12 cellular contexts compared by ENCODE assay signal in the genomic region with DNA sequence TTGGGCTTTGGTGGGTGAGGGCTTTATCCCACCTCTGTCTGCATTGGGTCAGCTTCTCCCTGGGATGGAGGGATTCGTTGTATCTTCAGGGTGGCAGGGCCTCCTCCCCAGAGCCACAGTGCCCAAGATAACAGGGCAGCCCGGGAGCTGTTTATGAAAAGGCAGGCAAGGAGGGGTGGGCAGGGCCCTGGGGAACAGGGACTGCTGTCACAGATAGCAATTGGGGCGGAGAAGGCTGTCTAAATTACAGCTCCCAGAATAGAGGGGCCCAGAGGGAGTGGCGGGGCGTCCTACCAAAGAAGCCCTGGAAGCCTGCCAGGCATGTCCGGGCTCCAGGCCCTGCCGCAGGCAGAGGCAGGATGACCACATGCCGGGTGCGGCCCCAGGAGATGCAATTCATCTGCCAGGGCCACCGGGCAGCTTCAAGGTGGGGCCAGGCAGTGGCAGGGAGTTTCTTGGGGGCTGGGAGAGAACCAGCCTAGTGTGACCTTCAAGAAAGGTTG. TPM values are rescaled to one million over a fixed set of nuclear protein-coding genes. Genes with fewer than 3 reads are reported as not detected.
DNase-seq lines count a peak whose midpoint lies in the region; ATAC-seq and TF ChIP-seq lines count a peak whose summit lies in the region.
"Had no signal": no experiment of that assay in that cellular context is flagged by ENCODE, and none has a peak within 500 bp of the region (broad histone marks: within the 10 kb centered on the region; RNA-seq: fewer than 3 reads in every experiment).

No MANE protein-coding gene starts in this region.

- peaks cover 6% of the 10 kb centered on the region for H3K4me1 ChIP-seq in psoas muscle

- ATAC-seq in psoas muscle = peak; percentile 58 to 95 (median 92)
- no peak for ATAC-seq in stimulated activated effector memory CD8-positive, alpha-beta T cell treated with anti-CD3 and anti-CD28 coated beads, Interleukin-12 subunit alpha, Interleukin-12 subunit beta, amount 100 ng/mL, for 72 hours
- ATAC-seq in HG02588 (IDR thresholded peaks at IDR 0.05; ENCODE audit: unreplicated experiment) = no peak

- intact Hi-C loops in psoas muscle (cut with DNase I) = no loop called here

- H3K4me3 ChIP-seq in fibroblast of the aortic adventitia (ENCODE audit: low read depth, low read length) = no peak overlapping the region
- no peak overlapping the region for H3K4me3 ChIP-seq in psoas muscle

- no peaks in the 10 kb centered on the region for H3K9me3 Mint-ChIP-seq in progenitor cell of endocrine pancreas (ENCODE audit: low read depth)
- H3K9me3 Mint-ChIP-seq in stimulated activated effector memory CD8-positive, alpha-beta T cell treated with anti-CD3 and anti-CD28 coated beads, Interleukin-12 subunit alpha, Interleukin-12 subunit beta, amount 100 ng/mL, for 72 hours = no peaks in the 10 kb centered on the region
- H3K9me3 Mint-ChIP-seq: endodermal cell; T-helper 1 cell treated with Interleukin-12 subunit alpha and Interleukin-12 subunit beta and Interleukin-4 antibody, amounts not matched to agents 30 μg/mL and 1 μg/mL, for 36 hours had no signal

- H3K27ac Mint-ChIP-seq in progenitor cell of endocrine pancreas = no peak overlapping the region
- H3K27ac Mint-ChIP-seq in stimulated activated effector memory CD8-positive, alpha-beta T cell treated with anti-CD3 and anti-CD28 coated beads, Interleukin-12 subunit alpha, Interleukin-12 subunit beta, amount 100 ng/mL, for 72 hours = no peak overlapping the region
- H3K27ac Mint-ChIP-seq: endodermal cell; T-helper 1 cell treated with Interleukin-12 subunit alpha and Interleukin-12 subunit beta and Interleukin-4 antibody, amounts not matched to agents 30 μg/mL and 1 μg/mL, for 36 hours had no signal

- H3K27ac ChIP-seq in psoas muscle = no peak overlapping the region

- H3K4me3 Mint-ChIP-seq in progenitor cell of endocrine pancreas (ENCODE audit: low read depth) = no peak overlapping the region
- no peak overlapping the region for H3K4me3 Mint-ChIP-seq in stimulated activated effector memory CD8-positive, alpha-beta T cell treated with anti-CD3 and anti-CD28 coated beads, Interleukin-12 subunit alpha, Interleukin-12 subunit beta, amount 100 ng/mL, for 72 hours
- H3K4me3 Mint-ChIP-seq: endodermal cell; T-helper 1 cell treated with Interleukin-12 subunit alpha and Interleukin-12 subunit beta and Interleukin-4 antibody, amounts not matched to agents 30 μg/mL and 1 μg/mL, for 36 hours had no signal

- WGBS in psoas muscle, 3 donors = 3 to 8% (median 7%) methylated on average over 10 of the region's 10 CpGs

- no peak for TF ChIP-seq CTCF in fibroblast of the aortic adventitia (IDR thresholded peaks at IDR 0.05; ENCODE audit: insufficient read depth, low read length)
- no peak for TF ChIP-seq CTCF in psoas muscle (IDR thresholded peaks at IDR 0.05)
- TF ChIP-seq CTCF in progenitor cell of endocrine pancreas (IDR thresholded peaks at IDR 0.05; ENCODE audit: unreplicated experiment) = no peak

- H3K27me3 Mint-ChIP-seq in progenitor cell of endocrine pancreas = peaks cover 10% of the 10 kb centered on the region

- no peaks in the 10 kb centered on the region for H3K36me3 Mint-ChIP-seq in progenitor cell of endocrine pancreas (ENCODE audit: insufficient read depth)
- no peaks in the 10 kb centered on the region for H3K36me3 Mint-ChIP-seq in stimulated activated effector memory CD8-positive, alpha-beta T cell treated with anti-CD3 and anti-CD28 coated beads, Interleukin-12 subunit alpha, Interleukin-12 subunit beta, amount 100 ng/mL, for 72 hours

- H3K36me3 ChIP-seq in psoas muscle (ENCODE audit: insufficient read depth in 1 of 2, low read depth in 1 of 2) = no peaks in the 10 kb centered on the region

- no peaks in the 10 kb centered on the region for H3K4me1 Mint-ChIP-seq in progenitor cell of endocrine pancreas (ENCODE audit: low read depth)
- no peaks in the 10 kb centered on the region for H3K4me1 Mint-ChIP-seq in stimulated activated effector memory CD8-positive, alpha-beta T cell treated with anti-CD3 and anti-CD28 coated beads, Interleukin-12 subunit alpha, Interleukin-12 subunit beta, amount 100 ng/mL, for 72 hours

- no peaks in the 10 kb centered on the region for H3K27me3 ChIP-seq in psoas muscle (ENCODE audit: insufficient read depth in 3 of 3, low read length in 2 of 3)

- DNase-seq in GM03348 (ENCODE audit: low spot score) (peak; percentile 47), RPMI7951 (ENCODE audit: low read depth) (peak; percentile 24), fibroblast of the aortic adventitia (ENCODE audit: low read depth) (peak; percentile 59), psoas muscle (peak; percentile 45 to 83), progenitor cell of endocrine pancreas (ENCODE audit: low spot score, unreplicated experiment) (no peak), NCI-H187 treated with DMSO at 0.1 percent for 48 hours (lab: John Stamatoyannopoulos, UW) (no peak)
- no peak for DNase-seq in stimulated activated effector memory CD8-positive, alpha-beta T cell treated with anti-CD3 and anti-CD28 coated beads, Interleukin-12 subunit alpha, Interleukin-12 subunit beta, amount 100 ng/mL, for 72 hours (ENCODE audit: low spot score in 2 of 2)
- DNase-seq: endodermal cell had no signal

- H3K9me3 ChIP-seq in psoas muscle = no peaks in the 10 kb centered on the region

RNA-seq across cellular contexts. Expression of a gene that starts 18.8 kb away (rescaled TPM):
- 0.48 TPM in 1 of 2 replicates, not detected in the other for total RNA-seq in RPMI7951 (2014; rRNA removed; shearing (Covaris generic))
- 0.09 TPM in 1 of 2 replicates, not detected in the other for total RNA-seq in fibroblast of the aortic adventitia (ENCODE audit: low replicate concordance)
- total RNA-seq in psoas muscle = 1 to 10 TPM in 3 of 4 donors, under 1 TPM in 1; 0.30 to 4.2 (median 1.7) TPM
- under 1 TPM; 0.59 to 0.70 (median 0.68) TPM for polyA plus RNA-seq in psoas muscle
- total RNA-seq in progenitor cell of endocrine pancreas = not detected in 2 replicates
- total RNA-seq: activated CD8-positive, alpha-beta memory T cell treated with anti-CD3 and anti-CD28 coated beads for 36 hours had no signal
- polyA plus RNA-seq: neural cell had no signal

RNA-seq across cellular contexts. Expression of a gene that starts 38.8 kb away (rescaled TPM):
- total RNA-seq in RPMI7951 (2014; rRNA removed; shearing (Covaris generic)) = 0.10 and 0.24 TPM in 2 replicates
- total RNA-seq in fibroblast of the aortic adventitia (ENCODE audit: low replicate concordance) = 0.18 TPM in 1 of 2 replicates, not detected in the other
- total RNA-seq in psoas muscle = 1 to 10 TPM; 1.9 to 3.8 (median 2.5) TPM
- 1 to 10 TPM; 1.1 to 2.9 (median 2.1) TPM for polyA plus RNA-seq in psoas muscle
- not detected in 2 replicates for total RNA-seq in progenitor cell of endocrine pancreas
- polyA plus RNA-seq: neural cell had no signal

RNA-seq across cellular contexts. Expression of a gene that starts 39.0 kb away (rescaled TPM):
- 0.60 TPM in 1 of 2 replicates, not detected in the other for total RNA-seq in RPMI7951 (2014; rRNA removed; shearing (Covaris generic))
- total RNA-seq in fibroblast of the aortic adventitia (ENCODE audit: low replicate concordance) (0.45 TPM in 1 of 2 replicates, not detected in the other), psoas muscle (1 to 10 TPM in 1 of 4 donors, under 1 TPM in 3; 0.39 to 2.0 (median 0.49) TPM), progenitor cell of endocrine pancreas (not detected in 2 replicates)
- polyA plus RNA-seq in psoas muscle = 1 to 10 TPM in 1 of 3 donors, under 1 TPM in 2; 0.32 to 1.3 (median 0.58) TPM
- polyA plus RNA-seq: neural cell had no signal

Comparison
In these comparisons a context has a peak if more than half of its experiments do, and no peak if none do; other contexts are left out.
1. DNase-seq: peak in GM03348 (single experiment), RPMI7951 (single experiment), fibroblast of the aortic adventitia (single experiment) and psoas muscle (2 of 2); none in progenitor cell of endocrine pancreas (single experiment), stimulated activated effector memory CD8-positive, alpha-beta T cell treated with anti-CD3 and anti-CD28 coated beads, Interleukin-12 subunit alpha, Interleukin-12 subunit beta, amount 100 ng/mL, for 72 hours (0 of 2) and NCI-H187 treated with DMSO at 0.1 percent for 48 hours (single experiment).
2. ATAC-seq: peak in psoas muscle (4 of 4); none in stimulated activated effector memory CD8-positive, alpha-beta T cell treated with anti-CD3 and anti-CD28 coated beads, Interleukin-12 subunit alpha, Interleukin-12 subunit beta, amount 100 ng/mL, for 72 hours (single experiment) and HG02588 (single experiment).